8 cellular contexts compared by ENCODE assay signal in the genomic region with DNA sequence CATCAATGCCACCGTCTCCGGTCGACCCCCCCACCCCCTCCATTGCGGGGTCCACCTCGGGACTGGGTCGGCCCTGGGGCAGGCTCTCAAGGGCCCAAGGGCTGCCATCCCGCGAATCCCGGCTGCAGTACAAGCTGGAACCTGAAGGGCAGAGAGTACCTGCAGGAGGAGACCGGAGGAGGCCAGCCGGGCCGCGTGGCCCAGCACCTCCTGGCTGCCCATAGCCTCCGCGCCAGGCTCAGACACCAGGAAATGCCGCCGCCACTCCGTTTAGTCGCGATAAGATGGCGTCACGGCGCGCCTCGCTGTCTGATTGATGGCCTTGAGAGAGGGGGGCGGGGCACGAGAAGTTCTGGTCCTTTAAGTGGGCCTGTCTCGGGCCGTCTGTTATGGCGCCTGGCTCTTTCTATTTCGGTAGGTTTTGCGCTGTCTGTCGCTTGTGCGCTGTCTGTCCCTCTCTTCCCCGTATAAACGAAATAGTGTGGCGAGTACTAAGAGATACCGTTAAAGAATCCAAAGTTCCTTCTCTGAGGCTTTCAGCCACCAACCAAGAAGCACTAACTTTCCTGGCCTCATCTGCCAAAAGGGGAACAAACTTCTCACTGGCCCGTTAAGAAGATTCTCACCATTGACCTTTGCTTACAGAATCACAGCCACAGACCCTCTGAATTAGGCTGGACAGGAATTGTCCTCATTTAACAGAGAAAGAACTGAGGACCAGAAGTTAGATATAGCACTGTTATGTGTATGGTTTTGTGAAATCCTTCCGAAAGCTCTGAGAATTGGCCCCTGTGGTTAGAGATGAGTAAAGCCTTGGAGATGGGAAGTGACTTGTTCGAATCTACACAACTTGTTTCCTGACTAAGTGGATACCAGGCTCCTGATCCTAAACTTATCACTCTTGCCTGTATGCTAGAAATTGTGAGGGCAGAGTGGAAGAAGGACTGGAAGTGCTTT. TPM values are rescaled to one million over a fixed set of nuclear protein-coding genes. Genes with fewer than 3 reads are reported as not detected.
DNase-seq lines count a peak whose midpoint lies in the region; ATAC-seq and TF ChIP-seq lines count a peak whose summit lies in the region.

A gene with protein sequence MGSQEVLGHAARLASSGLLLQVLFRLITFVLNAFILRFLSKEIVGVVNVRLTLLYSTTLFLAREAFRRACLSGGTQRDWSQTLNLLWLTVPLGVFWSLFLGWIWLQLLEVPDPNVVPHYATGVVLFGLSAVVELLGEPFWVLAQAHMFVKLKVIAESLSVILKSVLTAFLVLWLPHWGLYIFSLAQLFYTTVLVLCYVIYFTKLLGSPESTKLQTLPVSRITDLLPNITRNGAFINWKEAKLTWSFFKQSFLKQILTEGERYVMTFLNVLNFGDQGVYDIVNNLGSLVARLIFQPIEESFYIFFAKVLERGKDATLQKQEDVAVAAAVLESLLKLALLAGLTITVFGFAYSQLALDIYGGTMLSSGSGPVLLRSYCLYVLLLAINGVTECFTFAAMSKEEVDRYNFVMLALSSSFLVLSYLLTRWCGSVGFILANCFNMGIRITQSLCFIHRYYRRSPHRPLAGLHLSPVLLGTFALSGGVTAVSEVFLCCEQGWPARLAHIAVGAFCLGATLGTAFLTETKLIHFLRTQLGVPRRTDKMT (minus strand): TSS at position 257 of the 957 bp plus-strand sequence. CDS start 35 bp downstream, at position 222.

- H3K27ac ChIP-seq in rectal smooth muscle tissue (ENCODE audit: low read depth, low read length): peak within 1 kb of the TSS; percentile 88
- H3K27ac ChIP-seq in aorta (ENCODE audit: low read depth in 1 of 2, low read length in 2 of 2): peak within 1 kb of the TSS; percentile 80 to 92

- peak; percentile 69 for DNase-seq in NCI-H2029 (lab: John Stamatoyannopoulos, UW)
- DNase-seq in T-helper 9 cell: peak; percentile 100
- peak; percentile 91 for DNase-seq in astrocyte of the cerebellum (ENCODE audit: low read depth)
- peak; percentile 84 for DNase-seq in hepatic stellate cell (ENCODE audit: low spot score)
- peak; percentile 99 for DNase-seq in aorta

- ATAC-seq in GM18498 (IDR thresholded peaks at IDR 0.05; ENCODE audit: unreplicated experiment) (peak; percentile 87), HG02943 (IDR thresholded peaks at IDR 0.05; ENCODE audit: low read depth, unreplicated experiment) (peak; percentile 77), aorta (ENCODE audit: low FRiP score) (peak; percentile 97)

- 3% methylated on average over 41 of the region's 41 CpGs for WGBS in aorta, 2 donors

- peaks cover 10% of the 10 kb centered on the region for H3K4me1 ChIP-seq in rectal smooth muscle tissue (ENCODE audit: control insufficient read depth, insufficient read depth, low read length)
- peaks cover 0 to 6% of the 10 kb centered on the region in 2 donors for H3K4me1 ChIP-seq in aorta (ENCODE audit: control insufficient read depth in 1 of 2, insufficient read depth in 2 of 2, low read length in 2 of 2)

- in situ Hi-C loops in astrocyte of the cerebellum (cut with HindIII; ENCODE audit: low sequenced_read_pairs): no loop called here

- no peaks in the 10 kb centered on the region for H3K9me3 ChIP-seq in aorta (ENCODE audit: control insufficient read depth, low read length)

- intact Hi-C loops in aorta (cut with DNase I): loop anchor here in 1 of 2 donors (5.0 kb wide), 1 partner anchor 67 kb away; no protein-coding TSS in a partner anchor

- no peaks in the 10 kb centered on the region for H3K27me3 ChIP-seq in rectal smooth muscle tissue (ENCODE audit: control insufficient read depth, insufficient read depth, low read length)
- H3K27me3 ChIP-seq in aorta (ENCODE audit: control insufficient read depth in 1 of 2, insufficient read depth in 2 of 2, low read length in 1 of 2): no peaks in the 10 kb centered on the region

- H3K9ac ChIP-seq in rectal smooth muscle tissue (ENCODE audit: low read length): peak within 1 kb of the TSS; percentile 64

- H3K36me3 ChIP-seq in rectal smooth muscle tissue (ENCODE audit: control insufficient read depth, insufficient read depth, low read length) (peaks cover 3% of the 10 kb centered on the region), aorta (ENCODE audit: control insufficient read depth in 1 of 2, insufficient read depth in 2 of 2, low read length in 1 of 2) (no peaks in the 10 kb centered on the region)

- TF ChIP-seq CTCF in astrocyte of the cerebellum (IDR thresholded peaks at IDR 0.05; ENCODE audit: low read depth, low read length, missing control alignments): no peak

- H3K4me3 ChIP-seq in astrocyte of the cerebellum (ENCODE audit: low read depth, low read length) (peak within 1 kb of the TSS; percentile 76), rectal smooth muscle tissue (ENCODE audit: low read length) (peak within 1 kb of the TSS; percentile 83), aorta (ENCODE audit: low read length in 2 of 2) (peak within 1 kb of the TSS; percentile 56 to 82)

RNA-seq across cellular contexts. Expression of the gene that starts here (rescaled TPM):
- 10 to 100 TPM; 11.9 to 16.6 TPM for total RNA-seq in aorta
- polyA plus RNA-seq in aorta: 1 to 10 TPM; 5.0 to 5.8 TPM

Comparison
In these comparisons a context has a peak if more than half of its experiments do, and no peak if none do; other contexts are left out.
1. Peak in every context shown above with its lines: DNase-seq, ATAC-seq, H3K4me3 ChIP-seq and H3K27ac ChIP-seq.